In the genomic region with DNA sequence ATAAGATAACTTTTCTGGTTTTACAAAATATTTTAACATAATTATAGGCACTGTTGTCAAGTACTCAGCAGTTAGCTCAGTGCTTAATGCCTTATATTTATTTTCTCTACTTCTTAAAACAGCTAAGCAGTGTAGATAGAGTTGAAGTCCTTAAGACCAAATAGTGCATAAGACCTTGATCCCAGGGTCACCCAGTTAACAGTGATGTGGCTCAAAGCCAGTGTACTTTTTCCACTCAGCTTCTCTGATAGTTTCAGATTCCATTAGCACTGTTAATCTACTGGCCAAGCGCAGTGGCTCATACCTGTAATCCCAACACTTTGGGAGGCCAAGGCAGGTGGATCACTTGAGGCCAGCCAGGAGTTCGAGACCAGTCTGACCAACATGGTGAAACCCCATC, we compare ENCODE assay signal across 21 cellular contexts.
"Had no signal": no experiment of that assay in that cellular context is flagged by ENCODE, and none has a peak within 500 bp of the region (broad histone marks: within the 10 kb centered on the region; RNA-seq: fewer than 3 reads in every experiment).

No MANE protein-coding gene starts in this region.

- ATAC-seq: left lung; lower lobe of right lung; naive thymus-derived CD8-positive, alpha-beta T cell; stimulated activated effector memory CD8-positive, alpha-beta T cell treated with anti-CD3 and anti-CD28 coated beads, Interleukin-12 subunit alpha, Interleukin-12 subunit beta, amount 100 ng/mL, for 72 hours; upper lobe of right lung had no signal

- DNase-seq: head of caudate nucleus; islet precursor cell; left lung; lower lobe of right lung; mammary epithelial cell; mesenchymal stem cell; naive thymus-derived CD8-positive, alpha-beta T cell; occipital lobe; right cardiac atrium; sigmoid colon; small intestine; spleen; stimulated activated CD4-positive, alpha-beta T cell treated with anti-CD3 and anti-CD28 coated beads, Interleukin-4, amount 100 ng/mL, for 24 hours; stimulated activated naive CD4-positive, alpha-beta T cell; tibial artery; trophoblast cell; upper lobe of right lung had no signal

- H3K4me1 ChIP-seq: sigmoid colon, suprapubic skin had no signal

- H3K27ac ChIP-seq: hepatocyte, left lung, lower lobe of right lung, sigmoid colon, suprapubic skin, thoracic aorta, tibial artery, upper lobe of right lung had no signal

- H3K4me3 ChIP-seq: left lung, lower lobe of right lung, sigmoid colon, spleen, suprapubic skin, thoracic aorta, tibial artery, upper lobe of right lung had no signal

- H3K27me3 ChIP-seq: hepatocyte, left lung, sigmoid colon, spleen, suprapubic skin, tibial artery, upper lobe of right lung had no signal

- H3K9me3 ChIP-seq: left lung, lower lobe of right lung, sigmoid colon, spleen, suprapubic skin, thoracic aorta, tibial artery, upper lobe of right lung had no signal
